ENCODE assay signal across 23 cellular contexts in the genomic region with DNA sequence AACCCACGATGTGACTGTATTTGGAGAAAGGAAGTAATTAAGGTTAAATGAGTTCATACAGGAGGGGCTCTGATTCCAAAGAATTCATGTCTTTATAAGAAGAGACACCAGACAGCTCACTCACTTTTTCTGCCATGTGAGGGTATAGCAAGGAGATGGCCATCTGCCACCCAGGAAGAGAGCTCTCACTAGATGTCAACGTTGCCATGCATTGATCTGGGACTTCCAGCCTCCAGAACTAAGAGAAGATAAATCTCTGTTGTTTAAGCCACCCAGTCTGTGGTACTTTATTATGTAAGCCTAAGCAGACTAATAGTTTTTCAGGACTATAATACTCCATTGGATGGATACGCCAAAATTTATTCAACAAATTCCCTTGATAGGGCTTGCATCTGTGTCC.
DNase-seq lines count a peak whose midpoint lies in the region; ATAC-seq and TF ChIP-seq lines count a peak whose summit lies in the region.
"Had no signal": no experiment of that assay in that cellular context is flagged by ENCODE, and none has a peak within 500 bp of the region (broad histone marks: within the 10 kb centered on the region; RNA-seq: fewer than 3 reads in every experiment).

No MANE protein-coding gene starts in this region.

- H3F3A ChIP-seq in GM23338 (replicated peaks; ENCODE audit: low read depth), result no peaks in the 10 kb centered on the region

- no peak for ATAC-seq in HG03342 (IDR thresholded peaks at IDR 0.05; ENCODE audit: unreplicated experiment)
- no peak for ATAC-seq in GM23338
- ATAC-seq: A549, GM12878, HCT116 had no signal

- DNase-seq in NCI-H2171 treated with DMSO at 0.1 percent for 48 hours (lab: John Stamatoyannopoulos, UW) (peak; percentile 20), NCI-H2171 (lab: John Stamatoyannopoulos, UW) (no peak), NCI-H524 treated with DMSO at 0.1 percent for 48 hours (lab: John Stamatoyannopoulos, UW) (peak; percentile 4), WERI-Rb-1 (peak; percentile 53), GM23338 (ENCODE audit: low spot score) (no peak)
- DNase-seq: 8988T; ACHN; AML-193; BE2C; Calu3; CD4-positive, alpha-beta memory T cell; COR-L47; DMS79; EL; GDM1; GM23248; H9 had no signal

- no peak for TF ChIP-seq CTCF in WERI-Rb-1 (IDR thresholded peaks at IDR 0.05; ENCODE audit: low read depth, low read length)
- TF ChIP-seq CTCF in GM23338 (conservative IDR thresholded peaks at IDR 0.05; ENCODE audit: low read depth in 2 of 2), result 0 out of 4 replicates have a peak, but pooled peaks of 1 of the 2 experiments have one; percentile 4

- no peaks in the 10 kb centered on the region for H3K9me3 ChIP-seq in WERI-Rb-1 (ENCODE audit: severe bottlenecking)
- H3K9me3 ChIP-seq: A549, BE2C had no signal

- H3K27ac ChIP-seq in WERI-Rb-1 (no peak overlapping the region), GM23338 (ENCODE audit: low read depth) (no peak overlapping the region)
- H3K27ac ChIP-seq: A549; BLaER1 treated with 17β-estradiol and CSF1 and Interleukin-3, amounts not matched to agents 10 nM and 100 nM; GM23248 had no signal

- H3K36me3 ChIP-seq in WERI-Rb-1 (no peaks in the 10 kb centered on the region), GM23338 (ENCODE audit: insufficient read depth) (no peaks in the 10 kb centered on the region)
- H3K36me3 ChIP-seq: BE2C; BLaER1 treated with 17β-estradiol and CSF1 and Interleukin-3, amounts not matched to agents 10 nM and 100 nM had no signal

- peaks cover 22% of the 10 kb centered on the region for H3K4me1 ChIP-seq in GM23338 (ENCODE audit: insufficient read depth)

- H3K4me1 Mint-ChIP-seq in GM23338, result peaks cover 20% of the 10 kb centered on the region
- H3K4me1 Mint-ChIP-seq: CD14-positive monocyte; CD4-positive, alpha-beta memory T cell had no signal

- no peaks in the 10 kb centered on the region for H3K27me3 ChIP-seq in WERI-Rb-1 (ENCODE audit: insufficient read depth, low read depth, severe bottlenecking)
- peaks cover 6% of the 10 kb centered on the region; the same call in 1 of the 2 replicates for H3K27me3 ChIP-seq in GM23338 (ENCODE audit: insufficient read depth)
- H3K27me3 ChIP-seq: BE2C; BLaER1 treated with 17β-estradiol and CSF1 and Interleukin-3, amounts not matched to agents 10 nM and 100 nM had no signal

- peaks cover 2% of the 10 kb centered on the region; the same call in 1 of the 3 replicates for H3K9me3 Mint-ChIP-seq in GM23338
- H3K9me3 Mint-ChIP-seq: CD4-positive, alpha-beta memory T cell had no signal

- no peaks in the 10 kb centered on the region for H3K36me3 Mint-ChIP-seq in GM23338 (ENCODE audit: low read depth)
- H3K36me3 Mint-ChIP-seq: CD14-positive monocyte; CD4-positive, alpha-beta memory T cell had no signal

- no peak overlapping the region for H3K27ac Mint-ChIP-seq in GM23338
- H3K27ac Mint-ChIP-seq: CD4-positive, alpha-beta memory T cell; H9 had no signal

- peaks cover 3% of the 10 kb centered on the region; the same call in 1 of the 2 replicates for H3K9me2 ChIP-seq in GM23338 (ENCODE audit: insufficient read depth)

- no peak overlapping the region for H3K4me2 ChIP-seq in GM23338
- H3K4me2 ChIP-seq: A549; BLaER1 treated with 17β-estradiol and CSF1 and Interleukin-3, amounts not matched to agents 10 nM and 100 nM had no signal

- no peak overlapping the region for H3K4me3 Mint-ChIP-seq in GM23338
- H3K4me3 Mint-ChIP-seq: CD14-positive monocyte; CD4-positive, alpha-beta memory T cell; H9 had no signal

- no peaks in the 10 kb centered on the region for H3K79me2 ChIP-seq in GM23338 (replicated peaks; ENCODE audit: insufficient read depth)

- peaks cover 4% of the 10 kb centered on the region for H3K27me3 Mint-ChIP-seq in GM23338 (ENCODE audit: insufficient read depth, low read depth, poor library complexity)

- H2AFZ ChIP-seq in GM23338, result no peak overlapping the region
- H2AFZ ChIP-seq: GM23248 had no signal

- H3K4me3 ChIP-seq in WERI-Rb-1 (ENCODE audit: low read depth, low read length) (no peak overlapping the region), GM23338 (no peak overlapping the region)
- H3K4me3 ChIP-seq: A549; BLaER1 treated with 17β-estradiol and CSF1 and Interleukin-3, amounts not matched to agents 10 nM and 100 nM; GM12878; GM23248 had no signal

- H4K20me1 ChIP-seq in GM23338 (replicated peaks; ENCODE audit: insufficient read depth), result no peaks in the 10 kb centered on the region
- H4K20me1 ChIP-seq: BLaER1 treated with 17β-estradiol and CSF1 and Interleukin-3, amounts not matched to agents 10 nM and 100 nM had no signal

TF ChIP-seq in GM23338, 12 proteins besides CTCF, POLR2A, EP300 and RAD21 (continues in another document):
- no peak for TF ChIP-seq EZH2phosphoT487 (IDR thresholded peaks at IDR 0.05; ENCODE audit: unreplicated experiment)
- no peak for TF ChIP-seq CREB1 (CRISPR knock-in tag; IDR thresholded peaks at IDR 0.05; ENCODE audit: low read depth)
- TF ChIP-seq, protein P1, sequence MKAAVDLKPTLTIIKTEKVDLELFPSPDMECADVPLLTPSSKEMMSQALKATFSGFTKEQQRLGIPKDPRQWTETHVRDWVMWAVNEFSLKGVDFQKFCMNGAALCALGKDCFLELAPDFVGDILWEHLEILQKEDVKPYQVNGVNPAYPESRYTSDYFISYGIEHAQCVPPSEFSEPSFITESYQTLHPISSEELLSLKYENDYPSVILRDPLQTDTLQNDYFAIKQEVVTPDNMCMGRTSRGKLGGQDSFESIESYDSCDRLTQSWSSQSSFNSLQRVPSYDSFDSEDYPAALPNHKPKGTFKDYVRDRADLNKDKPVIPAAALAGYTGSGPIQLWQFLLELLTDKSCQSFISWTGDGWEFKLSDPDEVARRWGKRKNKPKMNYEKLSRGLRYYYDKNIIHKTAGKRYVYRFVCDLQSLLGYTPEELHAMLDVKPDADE (IDR thresholded peaks at IDR 0.05), result no peak
- TF ChIP-seq, protein P2, sequence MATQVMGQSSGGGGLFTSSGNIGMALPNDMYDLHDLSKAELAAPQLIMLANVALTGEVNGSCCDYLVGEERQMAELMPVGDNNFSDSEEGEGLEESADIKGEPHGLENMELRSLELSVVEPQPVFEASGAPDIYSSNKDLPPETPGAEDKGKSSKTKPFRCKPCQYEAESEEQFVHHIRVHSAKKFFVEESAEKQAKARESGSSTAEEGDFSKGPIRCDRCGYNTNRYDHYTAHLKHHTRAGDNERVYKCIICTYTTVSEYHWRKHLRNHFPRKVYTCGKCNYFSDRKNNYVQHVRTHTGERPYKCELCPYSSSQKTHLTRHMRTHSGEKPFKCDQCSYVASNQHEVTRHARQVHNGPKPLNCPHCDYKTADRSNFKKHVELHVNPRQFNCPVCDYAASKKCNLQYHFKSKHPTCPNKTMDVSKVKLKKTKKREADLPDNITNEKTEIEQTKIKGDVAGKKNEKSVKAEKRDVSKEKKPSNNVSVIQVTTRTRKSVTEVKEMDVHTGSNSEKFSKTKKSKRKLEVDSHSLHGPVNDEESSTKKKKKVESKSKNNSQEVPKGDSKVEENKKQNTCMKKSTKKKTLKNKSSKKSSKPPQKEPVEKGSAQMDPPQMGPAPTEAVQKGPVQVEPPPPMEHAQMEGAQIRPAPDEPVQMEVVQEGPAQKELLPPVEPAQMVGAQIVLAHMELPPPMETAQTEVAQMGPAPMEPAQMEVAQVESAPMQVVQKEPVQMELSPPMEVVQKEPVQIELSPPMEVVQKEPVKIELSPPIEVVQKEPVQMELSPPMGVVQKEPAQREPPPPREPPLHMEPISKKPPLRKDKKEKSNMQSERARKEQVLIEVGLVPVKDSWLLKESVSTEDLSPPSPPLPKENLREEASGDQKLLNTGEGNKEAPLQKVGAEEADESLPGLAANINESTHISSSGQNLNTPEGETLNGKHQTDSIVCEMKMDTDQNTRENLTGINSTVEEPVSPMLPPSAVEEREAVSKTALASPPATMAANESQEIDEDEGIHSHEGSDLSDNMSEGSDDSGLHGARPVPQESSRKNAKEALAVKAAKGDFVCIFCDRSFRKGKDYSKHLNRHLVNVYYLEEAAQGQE (IDR thresholded peaks at IDR 0.05; ENCODE audit: unreplicated experiment), result no peak

Comparison
In these comparisons a context has a peak if more than half of its experiments do, and no peak if none do; other contexts are left out.
1. DNase-seq: peak in NCI-H2171 treated with DMSO at 0.1 percent for 48 hours (single experiment), NCI-H524 treated with DMSO at 0.1 percent for 48 hours (single experiment) and WERI-Rb-1 (single experiment); none in NCI-H2171 (single experiment) and GM23338 (single experiment).